Comparison of ENCODE assay signal across 19 cellular contexts in the genomic region with DNA sequence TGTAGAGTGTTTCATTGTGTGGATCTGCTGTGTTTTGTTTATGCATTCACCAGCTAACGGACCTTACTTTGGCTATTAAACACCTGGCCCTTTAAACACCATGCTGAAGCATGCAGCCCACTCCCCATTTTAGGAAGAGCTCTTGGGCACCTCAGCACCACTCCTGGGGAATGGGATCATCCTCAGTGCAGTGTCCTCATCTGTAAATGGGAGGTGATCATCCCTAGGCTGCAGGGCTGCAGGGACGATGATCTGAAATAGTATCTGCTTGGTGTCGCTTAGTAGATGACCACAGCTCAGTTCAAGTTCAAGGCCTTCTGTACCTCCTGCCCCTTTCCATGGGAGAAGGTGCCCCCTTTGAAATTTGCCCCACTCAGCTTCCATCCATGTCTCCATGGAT.
DNase-seq lines count a peak whose midpoint lies in the region; ATAC-seq and TF ChIP-seq lines count a peak whose summit lies in the region.
"Had no signal": no experiment of that assay in that cellular context is flagged by ENCODE, and none has a peak within 500 bp of the region (broad histone marks: within the 10 kb centered on the region; RNA-seq: fewer than 3 reads in every experiment).

No MANE protein-coding gene starts in this region.

- ATAC-seq in GM19452 (IDR thresholded peaks at IDR 0.05; ENCODE audit: unreplicated experiment) (no peak), HG02970 (IDR thresholded peaks at IDR 0.05; ENCODE audit: low FRiP score, unreplicated experiment) (no peak)
- ATAC-seq: A549, K562 had no signal

- H3K27ac Mint-ChIP-seq in endodermal cell (no peak overlapping the region), mesothelial cell of epicardium (peak overlapping the region; percentile 23)
- H3K27ac Mint-ChIP-seq: CD4-positive, CD25-positive, alpha-beta regulatory T cell; CD8-positive, alpha-beta memory T cell had no signal

- H3K36me3 Mint-ChIP-seq in endodermal cell (ENCODE audit: low read depth), result no peaks in the 10 kb centered on the region
- H3K36me3 Mint-ChIP-seq in mesothelial cell of epicardium, result no peaks in the 10 kb centered on the region
- H3K36me3 Mint-ChIP-seq: CD4-positive, CD25-positive, alpha-beta regulatory T cell; CD8-positive, alpha-beta memory T cell had no signal

- H3K27me3 ChIP-seq in left ventricle myocardium inferior (ENCODE audit: low read depth), result no peaks in the 10 kb centered on the region
- H3K27me3 ChIP-seq in endodermal cell (ENCODE audit: control insufficient read depth, insufficient read depth, low read length, poor library complexity, severe bottlenecking), result no peaks in the 10 kb centered on the region

- H3K4me3 ChIP-seq in left ventricle myocardium inferior, result no peak overlapping the region
- H3K4me3 ChIP-seq in endodermal cell (ENCODE audit: low read length), result no peak overlapping the region
- H3K4me3 ChIP-seq: A549, GM23248, K562 had no signal

- no peak for TF ChIP-seq CTCF in left ventricle myocardium inferior (IDR thresholded peaks at IDR 0.05; ENCODE audit: borderline replicate concordance)
- no peak for TF ChIP-seq CTCF in endodermal cell (conservative IDR thresholded peaks at IDR 0.05)
- no peak for TF ChIP-seq CTCF in mesothelial cell of epicardium (IDR thresholded peaks at IDR 0.05; ENCODE audit: unreplicated experiment)

- H3K4me1 Mint-ChIP-seq in endodermal cell, result peaks cover 24% of the 10 kb centered on the region
- peaks cover 41% of the 10 kb centered on the region for H3K4me1 Mint-ChIP-seq in mesothelial cell of epicardium
- H3K4me1 Mint-ChIP-seq: CD4-positive, CD25-positive, alpha-beta regulatory T cell; CD8-positive, alpha-beta memory T cell had no signal

- intact Hi-C loops in left ventricle myocardium inferior (cut with micrococcal nuclease), result no loop called here
- intact Hi-C loops in cardiac septum (cut with DNase I), result no loop called here

- WGBS in endodermal cell (ENCODE audit: insufficient coverage in 1 of 2, insufficient read length in 1 of 2), 2 experiments, result 91 to 100% methylated on average over 1 to 3 of the region's 3 CpGs

- DNase-seq in left ventricle myocardium inferior, result no peak
- no peak for DNase-seq in cardiac septum (ENCODE audit: low spot score)
- peak; percentile 38 for DNase-seq in endodermal cell
- DNase-seq in mesothelial cell of epicardium (ENCODE audit: low spot score in 2 of 2, unreplicated experiment in 2 of 2), result no peak
- no peak for DNase-seq in NCI-H1930 (lab: John Stamatoyannopoulos, UW)
- DNase-seq: Caco-2; CD4-positive, CD25-positive, alpha-beta regulatory T cell; CD8-positive, alpha-beta memory T cell; DMS79; GDM1; GM23248; HCEC 1CT; IMR-90 had no signal

- H3K9me3 Mint-ChIP-seq in endodermal cell, result no peaks in the 10 kb centered on the region
- H3K9me3 Mint-ChIP-seq in mesothelial cell of epicardium, result no peaks in the 10 kb centered on the region
- H3K9me3 Mint-ChIP-seq: CD4-positive, CD25-positive, alpha-beta regulatory T cell; CD8-positive, alpha-beta memory T cell had no signal

- no peaks in the 10 kb centered on the region for H3K27me3 Mint-ChIP-seq in endodermal cell (ENCODE audit: insufficient read depth)
- H3K27me3 Mint-ChIP-seq in mesothelial cell of epicardium (ENCODE audit: low read depth), result no peaks in the 10 kb centered on the region
- H3K27me3 Mint-ChIP-seq: CD8-positive, alpha-beta memory T cell had no signal

- H3K27ac ChIP-seq in left ventricle myocardium inferior (replicated peaks) (peak overlapping the region; percentile 30), endodermal cell (ENCODE audit: low read depth, low read length) (no peak overlapping the region), temporal lobe (ENCODE audit: low read depth, low read length) (peak overlapping the region; percentile 44)
- H3K27ac ChIP-seq: 22Rv1, A549, GM23248 had no signal

- no peaks in the 10 kb centered on the region for H3K9me3 ChIP-seq in left ventricle myocardium inferior (replicated peaks)
- H3K9me3 ChIP-seq in endodermal cell (ENCODE audit: control insufficient read depth, low read length), result no peaks in the 10 kb centered on the region
- H3K9me3 ChIP-seq: A549, Caco-2 had no signal

- H3K4me1 ChIP-seq in left ventricle myocardium inferior (peaks cover 8% of the 10 kb centered on the region), endodermal cell (ENCODE audit: control insufficient read depth, insufficient read depth, low read length) (peaks cover 5% of the 10 kb centered on the region)
- H3K4me1 ChIP-seq: A549 had no signal

- no peak overlapping the region for H3K4me3 Mint-ChIP-seq in endodermal cell
- no peak overlapping the region for H3K4me3 Mint-ChIP-seq in mesothelial cell of epicardium
- H3K4me3 Mint-ChIP-seq: CD4-positive, CD25-positive, alpha-beta regulatory T cell; CD8-positive, alpha-beta memory T cell had no signal

- no peaks in the 10 kb centered on the region for H3K36me3 ChIP-seq in left ventricle myocardium inferior
- no peaks in the 10 kb centered on the region for H3K36me3 ChIP-seq in endodermal cell (ENCODE audit: control insufficient read depth, insufficient read depth, low read length)

- no peak overlapping the region for H3K9ac ChIP-seq in endodermal cell (ENCODE audit: extremely low read depth, low read length, poor library complexity, severe bottlenecking)
- H3K9ac ChIP-seq: GM23248 had no signal
